17 cellular contexts compared by ENCODE assay signal in genomic region chr5:160565376-160565775, GRCh38.
"Had no signal": no experiment of that assay in that cellular context is flagged by ENCODE, and none has a peak within 500 bp of the region (broad histone marks: within the 10 kb centered on the region; RNA-seq: fewer than 3 reads in every experiment).

No MANE protein-coding gene starts in this region.

- H3K36me3 ChIP-seq: ascending aorta, lower lobe of right lung, thoracic aorta, upper lobe of left lung had no signal

- H3K27ac Mint-ChIP-seq: activated CD4-positive, alpha-beta T cell treated with anti-CD3 and anti-CD28 coated beads, Interleukin-2, amount 10 ng/mL, durations not matched to agents 7 days and 5 days; activated naive CD4-positive, alpha-beta T cell treated with anti-CD3 and anti-CD28 coated beads, Interleukin-2, amount 50 U/mL, for 24 hours; natural killer cell treated with Interleukin-12 subunit alpha and Interleukin-12 subunit beta and Interleukin-15 and Interleukin-18, amount 100 ng/mL, for 72 hours; stimulated activated naive B cell treated with anti-CD40 and anti-IgM and Interleukin-4, amounts not matched to agents 10 μg/mL and 1 μg/mL and 100 μg/mL, for 72 hours had no signal

- H3K27me3 ChIP-seq: ascending aorta, upper lobe of left lung had no signal

- H3K4me3 Mint-ChIP-seq: activated CD4-positive, alpha-beta T cell treated with anti-CD3 and anti-CD28 coated beads, Interleukin-2, amount 10 ng/mL, durations not matched to agents 7 days and 5 days; activated naive CD4-positive, alpha-beta T cell treated with anti-CD3 and anti-CD28 coated beads, Interleukin-2, amount 50 U/mL, for 24 hours; natural killer cell treated with Interleukin-12 subunit alpha and Interleukin-12 subunit beta and Interleukin-15 and Interleukin-18, amount 100 ng/mL, for 72 hours; stimulated activated naive B cell treated with anti-CD40 and anti-IgM and Interleukin-4, amounts not matched to agents 10 μg/mL and 1 μg/mL and 100 μg/mL, for 72 hours had no signal

- H3K4me1 ChIP-seq: ascending aorta, lower lobe of right lung, upper lobe of left lung had no signal

- H3K27ac ChIP-seq: ascending aorta, coronary artery, lower lobe of right lung, thoracic aorta, upper lobe of left lung had no signal

- DNase-seq: activated CD4-positive, alpha-beta T cell treated with anti-CD3 and anti-CD28 coated beads, Interleukin-2, amount 10 ng/mL, durations not matched to agents 7 days and 5 days; activated CD8-positive, alpha-beta memory T cell treated with anti-CD3 and anti-CD28 coated beads, Interleukin-2, amount 50 U/mL, for 4 hours; activated effector memory CD4-positive, alpha-beta T cell treated with anti-CD3 and anti-CD28 coated beads, Interleukin-2, amount 50 U/mL, for 16 hours; activated T-cell treated with anti-CD3 and anti-CD28 coated beads, Interleukin-2, amount 50 U/mL, for 48 hours; effector CD4-positive, alpha-beta T cell; left cardiac atrium; lower lobe of right lung; stimulated activated naive B cell treated with anti-CD40 and anti-IgM and Interleukin-4, amounts not matched to agents 10 μg/mL and 1 μg/mL and 100 μg/mL, for 72 hours; T1000; upper lobe of left lung had no signal

- H3K9me3 ChIP-seq: ascending aorta, lower lobe of right lung, thoracic aorta, upper lobe of left lung had no signal

- ATAC-seq: activated CD4-positive, CD25-positive, alpha-beta regulatory T cell treated with anti-CD3 and anti-CD28 coated beads, Interleukin-2, amount 50 U/mL, for 24 hours; esophagus mucosa; left cardiac atrium; lower lobe of right lung; natural killer cell treated with Interleukin-12 subunit alpha and Interleukin-12 subunit beta and Interleukin-15 and Interleukin-18, amount 100 ng/mL, for 72 hours; stimulated activated naive B cell treated with anti-CD40 and anti-IgM and Interleukin-4, amounts not matched to agents 10 μg/mL and 1 μg/mL and 100 μg/mL, for 72 hours had no signal

- H3K36me3 Mint-ChIP-seq: activated naive CD4-positive, alpha-beta T cell treated with anti-CD3 and anti-CD28 coated beads, Interleukin-2, amount 50 U/mL, for 24 hours; natural killer cell treated with Interleukin-12 subunit alpha and Interleukin-12 subunit beta and Interleukin-15 and Interleukin-18, amount 100 ng/mL, for 72 hours; stimulated activated naive B cell treated with anti-CD40 and anti-IgM and Interleukin-4, amounts not matched to agents 10 μg/mL and 1 μg/mL and 100 μg/mL, for 72 hours had no signal

- H3K4me1 Mint-ChIP-seq: activated CD4-positive, alpha-beta T cell treated with anti-CD3 and anti-CD28 coated beads, Interleukin-2, amount 10 ng/mL, durations not matched to agents 7 days and 5 days; activated naive CD4-positive, alpha-beta T cell treated with anti-CD3 and anti-CD28 coated beads, Interleukin-2, amount 50 U/mL, for 24 hours; stimulated activated naive B cell treated with anti-CD40 and anti-IgM and Interleukin-4, amounts not matched to agents 10 μg/mL and 1 μg/mL and 100 μg/mL, for 72 hours had no signal

- H3K9me3 Mint-ChIP-seq: activated CD4-positive, alpha-beta T cell treated with anti-CD3 and anti-CD28 coated beads, Interleukin-2, amount 10 ng/mL, durations not matched to agents 7 days and 5 days; activated naive CD4-positive, alpha-beta T cell treated with anti-CD3 and anti-CD28 coated beads, Interleukin-2, amount 50 U/mL, for 24 hours; natural killer cell treated with Interleukin-12 subunit alpha and Interleukin-12 subunit beta and Interleukin-15 and Interleukin-18, amount 100 ng/mL, for 72 hours; stimulated activated naive B cell treated with anti-CD40 and anti-IgM and Interleukin-4, amounts not matched to agents 10 μg/mL and 1 μg/mL and 100 μg/mL, for 72 hours had no signal

- H3K4me3 ChIP-seq: ascending aorta, coronary artery, lower lobe of right lung, thoracic aorta, upper lobe of left lung had no signal
